19 cellular contexts compared by ENCODE assay signal in the genomic region with DNA sequence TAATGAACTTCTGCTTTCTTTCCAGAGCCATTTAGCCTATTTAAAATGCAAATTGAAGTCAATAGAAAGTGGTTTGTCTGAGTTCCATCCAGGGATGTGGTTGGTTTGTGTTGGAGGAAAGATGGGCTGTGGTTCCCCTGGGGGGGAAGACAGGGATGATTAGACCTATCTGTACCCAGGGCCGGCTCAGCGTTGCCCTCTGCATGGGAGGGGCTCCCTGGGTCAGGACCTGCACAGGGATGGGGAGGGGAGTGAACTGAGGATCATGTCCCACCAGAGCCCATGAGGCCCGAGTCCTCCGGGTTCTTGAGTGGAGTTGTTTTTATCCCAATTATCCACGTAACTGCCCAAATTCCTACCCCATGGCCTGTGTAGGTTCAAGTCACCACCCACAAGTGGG.
"Had no signal": no experiment of that assay in that cellular context is flagged by ENCODE, and none has a peak within 500 bp of the region (broad histone marks: within the 10 kb centered on the region; RNA-seq: fewer than 3 reads in every experiment).

No MANE protein-coding gene starts in this region.

- H3K4me1 Mint-ChIP-seq: mesothelial cell of epicardium had no signal

- H3K9me3 ChIP-seq: esophagus muscularis mucosa, gastrocnemius medialis, left ventricle myocardium inferior, lower lobe of right lung, right atrium auricular region, sigmoid colon, vagina had no signal

- DNase-seq: effector CD4-positive, alpha-beta T cell; gastrocnemius medialis; left cardiac atrium; left ventricle myocardium inferior; lower lobe of right lung; natural killer cell; sigmoid colon; stimulated activated naive CD4-positive, alpha-beta T cell had no signal

- H3K4me1 ChIP-seq: esophagus muscularis mucosa, gastrocnemius medialis, left ventricle myocardium inferior, lower lobe of right lung, right atrium auricular region, sigmoid colon, vagina had no signal

- H3K27ac Mint-ChIP-seq: memory B cell, mesothelial cell of epicardium, natural killer cell, type B pancreatic cell had no signal

- H3K36me3 Mint-ChIP-seq: mesothelial cell of epicardium, natural killer cell, type B pancreatic cell had no signal

- ATAC-seq: gastrocnemius medialis, left cardiac atrium, lower lobe of right lung, natural killer cell had no signal

- H3K27ac ChIP-seq: coronary artery, esophagus muscularis mucosa, gastrocnemius medialis, left ventricle myocardium inferior, lower lobe of right lung, right atrium auricular region, sigmoid colon, skin epidermis, vagina had no signal

- FAIRE-seq: endometrium, keratinocyte had no signal

- H3K9me3 Mint-ChIP-seq: mesothelial cell of epicardium, type B pancreatic cell had no signal

- H3K27me3 ChIP-seq: right atrium auricular region, vagina had no signal

- H3K4me3 ChIP-seq: coronary artery, esophagus muscularis mucosa, gastrocnemius medialis, left ventricle myocardium inferior, lower lobe of right lung, right atrium auricular region, sigmoid colon, skin epidermis, vagina had no signal

- H3K36me3 ChIP-seq: esophagus muscularis mucosa, gastrocnemius medialis, left ventricle myocardium inferior, lower lobe of right lung, right atrium auricular region, sigmoid colon, vagina had no signal

- H3K4me3 Mint-ChIP-seq: memory B cell, mesothelial cell of epicardium, natural killer cell, neural crest cell, type B pancreatic cell had no signal
